9 cellular contexts compared by ENCODE assay signal in the genomic region with DNA sequence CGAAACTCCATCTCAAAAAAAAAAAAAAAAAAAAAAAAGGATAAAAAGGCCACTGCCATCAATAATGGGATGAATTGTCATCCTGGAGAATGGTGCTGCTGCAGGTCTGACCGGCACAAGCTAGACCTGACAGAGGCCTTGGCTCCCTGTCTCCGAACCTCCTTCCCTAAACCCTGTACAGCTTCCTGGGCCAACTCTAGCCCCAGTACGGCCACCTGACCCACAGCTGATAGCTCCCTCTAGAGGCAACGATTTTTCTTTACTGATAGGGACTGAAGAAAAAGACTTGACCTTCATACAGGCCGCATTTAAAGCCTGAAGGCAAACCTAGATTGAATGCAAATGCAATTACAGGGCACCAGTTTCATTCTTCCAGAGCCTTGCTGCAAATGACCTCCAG. TPM values are rescaled to one million over a fixed set of nuclear protein-coding genes. Genes with fewer than 3 reads are reported as not detected.
DNase-seq lines count a peak whose midpoint lies in the region; ATAC-seq and TF ChIP-seq lines count a peak whose summit lies in the region.
"Had no signal": no experiment of that assay in that cellular context is flagged by ENCODE, and none has a peak within 500 bp of the region (broad histone marks: within the 10 kb centered on the region; RNA-seq: fewer than 3 reads in every experiment).

No MANE protein-coding gene starts in this region.

- no peaks in the 10 kb centered on the region for H3K4me1 Mint-ChIP-seq in stimulated activated naive CD8-positive, alpha-beta T cell treated with anti-CD3 and anti-CD28 coated beads, Interleukin-15, amount 100 ng/mL, for 72 hours

- H3K9me3 Mint-ChIP-seq in stimulated activated naive CD8-positive, alpha-beta T cell treated with anti-CD3 and anti-CD28 coated beads, Interleukin-15, amount 100 ng/mL, for 72 hours: no peaks in the 10 kb centered on the region

- H3K9me3 ChIP-seq in mucosa of descending colon: no peaks in the 10 kb centered on the region

- no peak overlapping the region for H3K4me3 Mint-ChIP-seq in stimulated activated naive CD8-positive, alpha-beta T cell treated with anti-CD3 and anti-CD28 coated beads, Interleukin-15, amount 100 ng/mL, for 72 hours

- no peaks in the 10 kb centered on the region for H3K4me1 ChIP-seq in mucosa of descending colon (ENCODE audit: low read depth)

- ATAC-seq in mucosa of descending colon (peak; percentile 76), GM21529 (IDR thresholded peaks at IDR 0.05; ENCODE audit: unreplicated experiment) (no peak)
- ATAC-seq in stimulated activated naive CD8-positive, alpha-beta T cell treated with anti-CD3 and anti-CD28 coated beads, Interleukin-15, amount 100 ng/mL, for 72 hours: no peak

- intact Hi-C loops in mucosa of descending colon (cut with DNase I, micrococcal nuclease): no loop called here

- no peaks in the 10 kb centered on the region for H3K36me3 ChIP-seq in mucosa of descending colon (ENCODE audit: low read depth)

- DNase-seq in NCI-H2196 (lab: John Stamatoyannopoulos, UW; ENCODE audit: unreplicated experiment): peak; percentile 60
- DNase-seq in dermis blood vessel endothelial cell: peak; percentile 72
- peak in 2 of 3 donors; percentile 20 to 28 for DNase-seq in mucosa of descending colon
- DNase-seq in stimulated activated naive CD8-positive, alpha-beta T cell treated with anti-CD3 and anti-CD28 coated beads, Interleukin-15, amount 100 ng/mL, for 72 hours: no peak
- DNase-seq in activated CD4-positive, CD25-positive, alpha-beta regulatory T cell treated with anti-CD3 and anti-CD28 coated beads, Interleukin-2, amount 50 U/mL, for 72 hours: no peak
- DNase-seq in NCI-H187 treated with DMSO at 0.1 percent for 48 hours (lab: John Stamatoyannopoulos, UW): no peak

- TF ChIP-seq CTCF in GM12872 (IDR thresholded peaks at IDR 0.05; ENCODE audit: insufficient read depth, low read depth, low read length): peak; percentile 57
- TF ChIP-seq CTCF in mucosa of descending colon (IDR thresholded peaks at IDR 0.05): no peak

- H3K27ac Mint-ChIP-seq in stimulated activated naive CD8-positive, alpha-beta T cell treated with anti-CD3 and anti-CD28 coated beads, Interleukin-15, amount 100 ng/mL, for 72 hours: no peak overlapping the region

- H3K27me3 Mint-ChIP-seq in stimulated activated naive CD8-positive, alpha-beta T cell treated with anti-CD3 and anti-CD28 coated beads, Interleukin-15, amount 100 ng/mL, for 72 hours: no peaks in the 10 kb centered on the region

- H3K4me3 ChIP-seq in mucosa of descending colon: no peak overlapping the region
- H3K4me3 ChIP-seq: skin epidermis had no signal

RNA-seq across cellular contexts. Expression of gene NOL9, which starts 30.7 kb away (rescaled TPM):
- total RNA-seq in dermis blood vessel endothelial cell (27.1 and 30.6 TPM in 2 replicates), mucosa of descending colon (10 to 100 TPM; 20.0 to 28.3 (median 21.1) TPM)

RNA-seq across cellular contexts. Expression of gene TAS1R1, which starts 31.5 kb away (rescaled TPM):
- total RNA-seq in dermis blood vessel endothelial cell (under 0.01 TPM in 1 of 2 replicates, not detected in the other), mucosa of descending colon (under 1 TPM in 2 of 3 donors, not detected in 1; 0.13 to 0.14 TPM)

RNA-seq across cellular contexts. Expression of gene PLEKHG5, which starts 32.1 kb away (rescaled TPM):
- total RNA-seq in dermis blood vessel endothelial cell (36.9 and 50.9 TPM in 2 replicates), mucosa of descending colon (10 to 100 TPM; 20.1 to 32.9 (median 20.2) TPM)

RNA-seq across cellular contexts. Expression of gene ZBTB48, which starts 56.2 kb away (rescaled TPM):
- total RNA-seq in dermis blood vessel endothelial cell (12.0 and 22.5 TPM in 2 replicates), mucosa of descending colon (10 to 100 TPM; 36.8 to 53.9 (median 42.3) TPM)

RNA-seq across cellular contexts. Expression of gene TNFRSF25, which starts 57.6 kb away (rescaled TPM):
- total RNA-seq in dermis blood vessel endothelial cell (8.0 and 17.4 TPM in 2 replicates), mucosa of descending colon (10 to 100 TPM; 18.3 to 45.1 (median 35.3) TPM)

Comparison
In these comparisons a context has a peak if more than half of its experiments do, and no peak if none do; other contexts are left out.
1. DNase-seq: peak in NCI-H2196 (single experiment), dermis blood vessel endothelial cell (single experiment) and mucosa of descending colon (2 of 3); none in stimulated activated naive CD8-positive, alpha-beta T cell treated with anti-CD3 and anti-CD28 coated beads, Interleukin-15, amount 100 ng/mL, for 72 hours (0 of 2), activated CD4-positive, CD25-positive, alpha-beta regulatory T cell treated with anti-CD3 and anti-CD28 coated beads, Interleukin-2, amount 50 U/mL, for 72 hours (single experiment) and NCI-H187 treated with DMSO at 0.1 percent for 48 hours (single experiment).